26 cellular contexts compared by ENCODE assay signal in genomic region chr6:55065020-55065419, GRCh38.
"Had no signal": no experiment of that assay in that cellular context is flagged by ENCODE, and none has a peak within 500 bp of the region (broad histone marks: within the 10 kb centered on the region; RNA-seq: fewer than 3 reads in every experiment).

No MANE protein-coding gene starts in this region.

- H3K9me3 ChIP-seq: colonic mucosa, neutrophil, pancreas, suprapubic skin, upper lobe of right lung, uterus had no signal

- H3K36me3 ChIP-seq: colonic mucosa, gastroesophageal sphincter, heart left ventricle, lower lobe of right lung, neutrophil, pancreas, spleen, suprapubic skin, transverse colon, upper lobe of right lung, uterus had no signal

- H3K27me3 ChIP-seq: colonic mucosa, gastroesophageal sphincter, heart left ventricle, neutrophil, pancreas, spleen, suprapubic skin, transverse colon, upper lobe of right lung, uterus had no signal

- H3K4me3 ChIP-seq: colonic mucosa, gastroesophageal sphincter, heart left ventricle, lower lobe of right lung, pancreas, spleen, suprapubic skin, transverse colon, upper lobe of right lung, uterus had no signal

- H3K4me1 ChIP-seq: colonic mucosa, lower lobe of right lung, spleen, suprapubic skin, transverse colon, upper lobe of right lung, uterus had no signal

- ATAC-seq: esophagus mucosa; gastroesophageal sphincter; lower lobe of right lung; natural killer cell treated with Interleukin-12 subunit alpha and Interleukin-12 subunit beta and Interleukin-15 and Interleukin-18, amount 100 ng/mL, for 72 hours; sciatic nerve; stimulated activated naive B cell treated with anti-CD40 and anti-IgM and Interleukin-4, amounts not matched to agents 10 μg/mL and 1 μg/mL and 100 μg/mL, for 72 hours; stimulated activated naive CD8-positive, alpha-beta T cell treated with anti-CD3 and anti-CD28 coated beads, Interleukin-15, amount 100 ng/mL, for 72 hours; upper lobe of right lung had no signal

- H3K27ac ChIP-seq: colonic mucosa, epithelial cell of prostate, gastroesophageal sphincter, lower lobe of right lung, neutrophil, pancreas, spleen, suprapubic skin, transverse colon, upper lobe of right lung, uterus had no signal

- DNase-seq: colonic mucosa; effector CD8-positive, alpha-beta T cell; endodermal cell; heart left ventricle; hippocampal formation; left cardiac atrium; left ventricle myocardium superior; lower lobe of right lung; naive B cell; pancreas; spleen; stimulated activated CD4-positive, alpha-beta T cell treated with anti-CD3 and anti-CD28 coated beads, Interleukin-15, amount 100 ng/mL, for 24 hours; stimulated activated CD4-positive, alpha-beta T cell treated with anti-CD3 and anti-CD28 coated beads, Interleukin-2, amount 100 ng/mL, for 48 hours; stimulated activated naive B cell treated with anti-CD40 and anti-IgM and Interleukin-4, amounts not matched to agents 10 μg/mL and 1 μg/mL and 100 μg/mL, for 72 hours; stimulated activated naive CD8-positive, alpha-beta T cell treated with anti-CD3 and anti-CD28 coated beads, Interleukin-15, amount 100 ng/mL, for 72 hours; transverse colon; upper lobe of right lung; uterus had no signal

- FAIRE-seq: islet of Langerhans, pancreas had no signal
